ENCODE assay signal across 10 cellular contexts in genomic region chr13:42280537-42280936, GRCh38.
"Had no signal": no experiment of that assay in that cellular context is flagged by ENCODE, and none has a peak within 500 bp of the region (broad histone marks: within the 10 kb centered on the region; RNA-seq: fewer than 3 reads in every experiment).

No MANE protein-coding gene starts in this region.

- H3K27ac Mint-ChIP-seq: mesothelial cell of epicardium; stimulated activated naive B cell treated with anti-CD40 and anti-IgM and Interleukin-4, amounts not matched to agents 10 μg/mL and 1 μg/mL and 100 μg/mL, for 72 hours had no signal

- H3K9me3 ChIP-seq: lower lobe of right lung, thyroid gland, uterus had no signal

- H3K27me3 ChIP-seq: hepatocyte, thyroid gland, uterus had no signal

- H3K4me1 ChIP-seq: thyroid gland, uterus had no signal

- ATAC-seq: activated CD4-positive, CD25-positive, alpha-beta regulatory T cell treated with anti-CD3 and anti-CD28 coated beads, Interleukin-2, amount 50 U/mL, for 24 hours; stimulated activated naive B cell treated with anti-CD40 and anti-IgM and Interleukin-4, amounts not matched to agents 10 μg/mL and 1 μg/mL and 100 μg/mL, for 72 hours had no signal

- H3K27me3 Mint-ChIP-seq: stimulated activated naive B cell treated with anti-CD40 and anti-IgM and Interleukin-4, amounts not matched to agents 10 μg/mL and 1 μg/mL and 100 μg/mL, for 72 hours had no signal

- H3K27ac ChIP-seq: hepatocyte, lower lobe of right lung, thyroid gland, uterus had no signal

- H3K4me3 ChIP-seq: hepatocyte, lower lobe of right lung, thyroid gland, uterus had no signal

- H3K4me3 Mint-ChIP-seq: mesothelial cell of epicardium; neural crest cell; stimulated activated naive B cell treated with anti-CD40 and anti-IgM and Interleukin-4, amounts not matched to agents 10 μg/mL and 1 μg/mL and 100 μg/mL, for 72 hours had no signal

- H3K36me3 ChIP-seq: lower lobe of right lung, thyroid gland, uterus had no signal

- DNase-seq: activated naive CD4-positive, alpha-beta T cell; erythroblast; lower lobe of right lung; stimulated activated naive B cell treated with anti-CD40 and anti-IgM and Interleukin-4, amounts not matched to agents 10 μg/mL and 1 μg/mL and 100 μg/mL, for 72 hours; thyroid gland; uterus had no signal

- H3K9me3 Mint-ChIP-seq: mesothelial cell of epicardium; neural crest cell; stimulated activated naive B cell treated with anti-CD40 and anti-IgM and Interleukin-4, amounts not matched to agents 10 μg/mL and 1 μg/mL and 100 μg/mL, for 72 hours had no signal
